ENCODE assay signal across 25 cellular contexts in the genomic region with DNA sequence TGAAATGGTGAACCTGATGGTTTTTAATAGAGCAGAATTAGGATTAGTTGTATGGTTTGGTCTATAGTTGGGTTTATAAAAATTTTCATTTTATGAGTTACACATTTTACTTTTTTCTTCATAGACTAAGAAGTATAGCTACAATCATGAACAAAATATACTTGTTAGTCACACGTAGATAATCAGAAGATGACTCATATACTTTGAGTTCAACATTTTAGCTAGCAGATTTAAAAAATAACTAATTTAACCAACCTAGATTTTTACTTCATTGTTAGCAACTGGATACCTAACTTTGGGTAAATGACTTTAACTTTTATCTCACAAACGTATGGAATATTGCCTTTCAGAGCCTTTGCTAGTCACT. TPM values are rescaled to one million over a fixed set of nuclear protein-coding genes. Genes with fewer than 3 reads are reported as not detected.
DNase-seq lines count a peak whose midpoint lies in the region; ATAC-seq, FAIRE-seq and TF ChIP-seq lines count a peak whose summit lies in the region.
"Had no signal": no experiment of that assay in that cellular context is flagged by ENCODE, and none has a peak within 500 bp of the region (broad histone marks: within the 10 kb centered on the region; RNA-seq: fewer than 3 reads in every experiment).

No MANE protein-coding gene starts in this region.

- FAIRE-seq in HepG2 (lab: Jason Lieb, UNC), result no peak
- FAIRE-seq in RCC 7860 (lab: Jason Lieb, UNC), result peak; percentile 78
- FAIRE-seq in pancreas (lab: Jason Lieb, UNC), result no peak
- FAIRE-seq: GM18507 had no signal

- H3K4me2 ChIP-seq in HepG2 (ENCODE audit: low read depth, low read length), result no peak overlapping the region

- DNase-seq in HepG2 (ENCODE audit: low spot score), result no peak
- no peak for DNase-seq in right lobe of liver
- DNase-seq in RCC 7860 (ENCODE audit: low spot score), result no peak
- DNase-seq in epithelial cell of esophagus (ENCODE audit: low read depth), result peak; percentile 22
- DNase-seq in pancreas, result no peak
- DNase-seq: adrenal gland; caudate nucleus; effector CD4-positive, alpha-beta T cell; esophagus squamous epithelium; GOT3; heart left ventricle; MG63; NCI-H1436 treated with DMSO at 0.1 percent for 48 hours; NCI-H2171 treated with DMSO at 0.1 percent for 48 hours; NCI-H748 treated with DMSO at 0.1 percent for 48 hours; SHP77; T-helper 1 cell had no signal

- H3K27me3 ChIP-seq in HepG2 (ENCODE audit: control insufficient read depth in 1 of 2, insufficient read depth in 2 of 2, low read length in 2 of 2) (no peaks in the 10 kb centered on the region; a peak in 1 of 5 replicates), right lobe of liver (no peaks in the 10 kb centered on the region), pancreas (no peaks in the 10 kb centered on the region)
- H3K27me3 ChIP-seq: adrenal gland, esophagus squamous epithelium, heart left ventricle, MG63, neutrophil, right atrium auricular region had no signal

- H3K4me3 ChIP-seq in HepG2 (replicated peaks in 1 of 3; ENCODE audit: insufficient read depth in 1 of 3, low read depth in 2 of 3, low read length in 3 of 3) (no peak overlapping the region), right lobe of liver (no peak overlapping the region), epithelial cell of esophagus (ENCODE audit: low read length) (no peak overlapping the region), pancreas (no peak overlapping the region)
- H3K4me3 ChIP-seq: adrenal gland, esophagus squamous epithelium, heart left ventricle, MG63, right atrium auricular region had no signal

- intact Hi-C loops in HepG2 (cut with micrococcal nuclease; ENCODE audit: unreplicated experiment), result no loop called here
- intact Hi-C loops in right lobe of liver (cut with DNase I), result no loop called here
- intact Hi-C loops in pancreas (cut with DNase I), result no loop called here

- no peak overlapping the region for H2AFZ ChIP-seq in HepG2 (ENCODE audit: low read length)

- H4K20me1 ChIP-seq in HepG2 (ENCODE audit: insufficient read depth, low read length), result no peaks in the 10 kb centered on the region

- H3K27ac ChIP-seq in HepG2 (ENCODE audit: extremely low read length, insufficient read depth, low read length) (no peak overlapping the region), right lobe of liver (no peak overlapping the region), pancreas (no peak overlapping the region)
- H3K27ac ChIP-seq: adrenal gland, esophagus squamous epithelium, heart left ventricle, neutrophil, right atrium auricular region had no signal

- WGBS in HepG2 (ENCODE audit: low lambda C conversion rate), result 98% methylated on average over 2 of the region's 2 CpGs
- WGBS in right lobe of liver (ENCODE audit: insufficient coverage, low coverage, low lambda C conversion rate, missing lambda C conversion rate), result 88% methylated on average over 2 of the region's 2 CpGs
- WGBS in pancreas, 2 donors, result 88 to 95% methylated on average over 2 of the region's 2 CpGs

- TF ChIP-seq EP300 in HepG2 (IDR thresholded peaks at IDR 0.05; ENCODE audit: low read depth in 2 of 2, low read length in 2 of 2), result no peak
- no peak for TF ChIP-seq EP300 in HepG2 (CRISPR knock-in tag; IDR thresholded peaks at IDR 0.05; ENCODE audit: borderline replicate concordance)

- CTCF ChIA-PET in HepG2 (lab: Yijun Ruan, JAX; ENCODE audit: low intra/inter-chr PET ratio, low total read pairs), result no interaction called here

- no peak overlapping the region for H3K9ac ChIP-seq in HepG2 (ENCODE audit: insufficient read depth, low read depth, low read length)

- no peak for TF ChIP-seq CTCF in HepG2 (CRISPR knock-in tag; IDR thresholded peaks at IDR 0.05)
- TF ChIP-seq CTCF in right lobe of liver (IDR thresholded peaks at IDR 0.05), result no peak
- no peak for TF ChIP-seq CTCF in epithelial cell of esophagus (IDR thresholded peaks at IDR 0.05; ENCODE audit: insufficient read depth, low read depth, low read length, missing control alignments)
- TF ChIP-seq CTCF in pancreas (IDR thresholded peaks at IDR 0.05), result no peak

- ATAC-seq in HepG2 (no peak), right lobe of liver (no peak), HG02840 (IDR thresholded peaks at IDR 0.05; ENCODE audit: low FRiP score, unreplicated experiment) (no peak), pancreas (no peak), HG02981 (IDR thresholded peaks at IDR 0.05; ENCODE audit: unreplicated experiment) (no peak), GM19023 (IDR thresholded peaks at IDR 0.05; ENCODE audit: unreplicated experiment) (no peak)
- ATAC-seq: activated T-helper 17 cell treated with anti-CD3 and anti-CD28 coated beads, Interleukin-2, amount 50 U/mL, for 72 hours; heart left ventricle; stimulated activated effector memory CD8-positive, alpha-beta T cell treated with anti-CD3 and anti-CD28 coated beads, Interleukin-12 subunit alpha, Interleukin-12 subunit beta, amount 100 ng/mL, for 72 hours had no signal

- H3K4me1 ChIP-seq in HepG2 (ENCODE audit: insufficient read depth, low read length) (no peaks in the 10 kb centered on the region), right lobe of liver (no peaks in the 10 kb centered on the region), pancreas (no peaks in the 10 kb centered on the region)
- H3K4me1 ChIP-seq: esophagus squamous epithelium, right atrium auricular region had no signal

- H3K9me3 ChIP-seq in HepG2 (ENCODE audit: low read length) (no peaks in the 10 kb centered on the region), right lobe of liver (no peaks in the 10 kb centered on the region), pancreas (no peaks in the 10 kb centered on the region)
- H3K9me3 ChIP-seq: adrenal gland, esophagus squamous epithelium, heart left ventricle, MG63, neutrophil, right atrium auricular region had no signal

- TF ChIP-seq POLR2A in HepG2 (IDR thresholded peaks at IDR 0.05; ENCODE audit: insufficient read depth in 1 of 2, low read depth in 2 of 2, low read length in 2 of 2) (no peak), right lobe of liver (IDR thresholded peaks at IDR 0.05) (no peak)

- POLR2A ChIA-PET in HepG2 (lab: Yijun Ruan, JAX), result no interaction called here

- TSS peak; percentile 23 for BruUV-seq in HepG2 (replicated peaks; lab: Mats Ljungman, UMichigan)

- no peaks in the 10 kb centered on the region for H3K79me2 ChIP-seq in HepG2 (ENCODE audit: insufficient read depth, low read length)

- in situ Hi-C loops in HepG2 (cut with HindIII; ENCODE audit: extremely low pct_ligation_motif_present, low pct_unique_long_range_greater_than_20kb), result no loop called here

- H3K36me3 ChIP-seq in HepG2 (replicated peaks in 1 of 2; ENCODE audit: control insufficient read depth in 1 of 2, insufficient read depth in 2 of 2, low read length in 2 of 2) (peaks cover 13 to 69% of the 10 kb centered on the region in 2 experiments; a peak in 4 of 5 replicates), right lobe of liver (peaks cover 5 to 91% (median 19%) of the 10 kb centered on the region in 4 donors), pancreas (peaks cover 0 to 71% (median 7%) of the 10 kb centered on the region in 3 donors)

- TF ChIP-seq RAD21 in HepG2 (CRISPR knock-in tag; IDR thresholded peaks at IDR 0.05), result no peak

RNA-seq across cellular contexts. Expression of a gene that starts 27.9 kb away (rescaled TPM):
- total RNA-seq in HepG2 (2016; rRNA removed; fragmentation: Illumina TruSeq; extraction: Trizol) (19.5 and 25.5 TPM in 2 replicates), right lobe of liver (10 to 100 TPM in 4 of 6 experiments, 1 to 10 TPM in 2; 8.5 to 16.5 (median 12.0) TPM), pancreas (10 to 100 TPM in 5 of 6 donors, 1 to 10 TPM in 1; 8.4 to 19.8 (median 10.9) TPM)
- 22.1 and 25.4 TPM in 2 replicates for total RNA-seq in HepG2 (2016; cell fraction: cytosol; rRNA removed; fragmentation: Illumina TruSeq; extraction: Trizol; ENCODE audit: low read depth)
- total RNA-seq in HepG2 (2016; cell fraction: insoluble cytoplasmic fraction; rRNA removed; fragmentation: Illumina TruSeq; extraction: Trizol), result 19.4 and 23.7 TPM in 2 replicates
- total RNA-seq in HepG2 (2016; cell fraction: membrane; rRNA removed; fragmentation: Illumina TruSeq; extraction: Trizol), result 9.6 and 12.3 TPM in 2 replicates
- total RNA-seq in HepG2 (2016; cell fraction: nucleus; rRNA removed; fragmentation: Illumina TruSeq; extraction: Trizol), result 20.4 and 25.7 TPM in 2 replicates
- polyA plus RNA-seq in HepG2 (2011; rRNA removed) (10.8 and 12.9 TPM in 2 replicates), pancreas (10 to 100 TPM in 1 of 2 donors, 1 to 10 TPM in 1; 8.1 to 10.2 TPM)
- polyA plus RNA-seq in HepG2 (2011; cell fraction: cytosol; rRNA removed), result 4.4 and 7.8 TPM in 2 replicates
- polyA plus RNA-seq in HepG2 (2011; cell fraction: nucleus; rRNA removed), result 8.4 and 10.1 TPM in 2 replicates
- 13.5 and 17.9 TPM in 2 replicates for polyA plus RNA-seq in HepG2 (2012)
- polyA plus RNA-seq in HepG2 (2016; cell fraction: cytosol; fragmentation: Illumina TruSeq; extraction: Trizol; ENCODE audit: low read depth), result 0.28 and 0.52 TPM in 2 replicates
- polyA plus RNA-seq in HepG2 (2016; cell fraction: insoluble cytoplasmic fraction; fragmentation: Illumina TruSeq; extraction: Trizol; ENCODE audit: low read depth), result 15.7 and 17.3 TPM in 2 replicates
- polyA plus RNA-seq in HepG2 (2016; cell fraction: membrane; fragmentation: Illumina TruSeq; extraction: Trizol; ENCODE audit: low read depth), result 1.4 and 1.6 TPM in 2 replicates
- polyA plus RNA-seq in HepG2 (2016; cell fraction: nucleus; fragmentation: Illumina TruSeq; extraction: Trizol; ENCODE audit: insufficient read depth, low read depth), result 23.6 and 24.6 TPM in 2 replicates
- 7.7 and 8.0 TPM in 2 replicates for polyA minus RNA-seq in HepG2 (2011; rRNA and poly(A)+ RNA removed; ENCODE audit: low replicate concordance)
- 15.5 and 16.1 TPM in 2 replicates for polyA minus RNA-seq in HepG2 (2011; cell fraction: cytosol; rRNA and poly(A)+ RNA removed)
- 45.3 and 49.9 TPM in 2 replicates for polyA minus RNA-seq in HepG2 (2011; cell fraction: nucleus; rRNA and poly(A)+ RNA removed)

RNA-seq across cellular contexts. Expression of a gene that starts 37.2 kb away (rescaled TPM):
- total RNA-seq in HepG2 (2016; rRNA removed; fragmentation: Illumina TruSeq; extraction: Trizol) (14.1 and 18.5 TPM in 2 replicates), right lobe of liver (1 to 10 TPM in 2 of 6 experiments, under 1 TPM in 4; 0.27 to 2.1 (median 0.72) TPM), pancreas (1 to 10 TPM; 1.5 to 3.3 (median 3.1) TPM)
- total RNA-seq in HepG2 (2016; cell fraction: cytosol; rRNA removed; fragmentation: Illumina TruSeq; extraction: Trizol; ENCODE audit: low read depth), result 3.7 and 3.8 TPM in 2 replicates
- 13.0 and 16.8 TPM in 2 replicates for total RNA-seq in HepG2 (2016; cell fraction: insoluble cytoplasmic fraction; rRNA removed; fragmentation: Illumina TruSeq; extraction: Trizol)
- 5.9 and 7.0 TPM in 2 replicates for total RNA-seq in HepG2 (2016; cell fraction: membrane; rRNA removed; fragmentation: Illumina TruSeq; extraction: Trizol)
- total RNA-seq in HepG2 (2016; cell fraction: nucleus; rRNA removed; fragmentation: Illumina TruSeq; extraction: Trizol), result 7.2 and 7.5 TPM in 2 replicates
- polyA plus RNA-seq in HepG2 (2011; rRNA removed) (3.8 and 5.1 TPM in 2 replicates), pancreas (1 to 10 TPM; 2.2 to 4.6 TPM)
- polyA plus RNA-seq in HepG2 (2011; cell fraction: cytosol; rRNA removed), result 2.9 and 3.2 TPM in 2 replicates
- polyA plus RNA-seq in HepG2 (2011; cell fraction: nucleus; rRNA removed), result 2.7 and 2.8 TPM in 2 replicates
- 2.8 and 5.6 TPM in 2 replicates for polyA plus RNA-seq in HepG2 (2012)
- 2.5 and 2.9 TPM in 2 replicates for polyA plus RNA-seq in HepG2 (2016; cell fraction: cytosol; fragmentation: Illumina TruSeq; extraction: Trizol; ENCODE audit: low read depth)
- 19.0 and 20.6 TPM in 2 replicates for polyA plus RNA-seq in HepG2 (2016; cell fraction: insoluble cytoplasmic fraction; fragmentation: Illumina TruSeq; extraction: Trizol; ENCODE audit: low read depth)
- 4.3 and 4.9 TPM in 2 replicates for polyA plus RNA-seq in HepG2 (2016; cell fraction: membrane; fragmentation: Illumina TruSeq; extraction: Trizol; ENCODE audit: low read depth)
- polyA plus RNA-seq in HepG2 (2016; cell fraction: nucleus; fragmentation: Illumina TruSeq; extraction: Trizol; ENCODE audit: insufficient read depth, low read depth), result 11.3 and 12.9 TPM in 2 replicates
- 8.1 and 17.0 TPM in 2 replicates for polyA minus RNA-seq in HepG2 (2011; rRNA and poly(A)+ RNA removed; ENCODE audit: low replicate concordance)
- polyA minus RNA-seq in HepG2 (2011; cell fraction: cytosol; rRNA and poly(A)+ RNA removed), result 3.2 and 4.6 TPM in 2 replicates
- 4.7 and 4.8 TPM in 2 replicates for polyA minus RNA-seq in HepG2 (2011; cell fraction: nucleus; rRNA and poly(A)+ RNA removed)
